Comparison of ENCODE assay signal across 16 cellular contexts in the genomic region with DNA sequence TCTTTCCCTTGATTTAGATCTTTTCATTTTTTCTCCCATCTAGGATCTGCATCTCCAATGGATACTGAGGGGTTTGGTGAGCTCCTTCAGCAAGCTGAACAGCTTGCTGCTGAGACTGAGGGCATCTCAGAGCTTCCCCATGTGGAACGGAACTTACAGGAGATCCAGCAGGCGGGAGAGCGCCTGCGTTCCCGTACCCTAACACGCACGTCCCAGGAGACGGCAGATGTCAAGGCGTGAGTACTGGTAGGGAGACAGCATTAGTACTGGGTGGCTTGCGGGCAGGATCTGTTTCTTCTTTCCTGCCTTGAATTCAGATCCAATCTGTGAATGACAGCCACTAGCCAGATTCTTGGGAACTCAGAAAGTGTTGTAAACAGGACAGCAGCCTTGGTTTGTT. TPM values are rescaled to one million over a fixed set of nuclear protein-coding genes. Genes with fewer than 3 reads are reported as not detected.
DNase-seq lines count a peak whose midpoint lies in the region; FAIRE-seq and TF ChIP-seq lines count a peak whose summit lies in the region.
"Had no signal": no experiment of that assay in that cellular context is flagged by ENCODE, and none has a peak within 500 bp of the region (broad histone marks: within the 10 kb centered on the region; RNA-seq: fewer than 3 reads in every experiment).

No MANE protein-coding gene starts in this region.

- H2BK120ac ChIP-seq in mesenchymal stem cell (ENCODE audit: low read depth, low read length), result no peak overlapping the region

- H3K9me3 ChIP-seq in HUES64 (ENCODE audit: insufficient read depth, low read depth, low read length) (no peaks in the 10 kb centered on the region), ascending aorta (no peaks in the 10 kb centered on the region), mesenchymal stem cell (ENCODE audit: control insufficient read depth, low read length) (no peaks in the 10 kb centered on the region), thyroid gland (no peaks in the 10 kb centered on the region)

- no peak overlapping the region for H4K91ac ChIP-seq in mesenchymal stem cell (ENCODE audit: low read length)

- no peak overlapping the region for H3K4me2 ChIP-seq in mesenchymal stem cell (ENCODE audit: low read length, poor library complexity, severe bottlenecking)

- H3K4ac ChIP-seq in mesenchymal stem cell (ENCODE audit: low read depth in 1 of 2, low read length in 2 of 2), result peak overlapping the region in 1 of 2 experiments; percentile 20

- DNase-seq in ascending aorta (ENCODE audit: low spot score in 2 of 2) (no peak), mesenchymal stem cell (no peak), thyroid gland (peak; percentile 54 to 56), H4 (ENCODE audit: low spot score) (no peak), GM12891 (ENCODE audit: insufficient read length, low spot score) (no peak)
- DNase-seq in stimulated activated CD4-positive, alpha-beta T cell treated with anti-CD3 and anti-CD28 coated beads, Interleukin-12 subunit alpha, Interleukin-12 subunit beta, amount 100 ng/mL, for 4 hours, result no peak
- DNase-seq: activated CD4-positive, alpha-beta T cell treated with anti-CD3 and anti-CD28 coated beads for 48 hours; activated naive CD4-positive, alpha-beta T cell treated with anti-CD3 and anti-CD28 coated beads for 36 hours; cortex of kidney; foreskin melanocyte; MM.1S; NCI-H1694; NK-92 treated with Interleukin-12 subunit alpha and Interleukin-12 subunit beta, amount 100 ng/mL, for 24 hours; stimulated activated naive CD4-positive, alpha-beta T cell treated with Interleukin-2 at 50 U/mL for 16 hours had no signal

- H3K9ac ChIP-seq in HUES64 (ENCODE audit: low read depth, low read length), result no peak overlapping the region
- no peak overlapping the region for H3K9ac ChIP-seq in mesenchymal stem cell (ENCODE audit: low read length)

- H3K4me3 ChIP-seq in HUES64 (ENCODE audit: low read length) (no peak overlapping the region), ascending aorta (no peak overlapping the region), mesenchymal stem cell (ENCODE audit: insufficient read depth in 1 of 2, low read depth in 1 of 2, low read length in 2 of 2) (no peak overlapping the region), thyroid gland (replicated peaks in 1 of 3) (no peak overlapping the region)

- intact Hi-C loops in ascending aorta (cut with DNase I) (loop anchor here (2.0 kb wide), 1 partner anchor 19 kb away; no protein-coding TSS in a partner anchor), thyroid gland (cut with DNase I) (no loop called here)

- peak overlapping the region in 1 of 2 experiments; percentile 30 for H3K14ac ChIP-seq in mesenchymal stem cell (ENCODE audit: low read length in 2 of 2)

- no peak for TF ChIP-seq CTCF in ascending aorta (IDR thresholded peaks at IDR 0.05)
- TF ChIP-seq CTCF in thyroid gland (IDR thresholded peaks at IDR 0.05), result no peak

- TF ChIP-seq POLR2A in thyroid gland (IDR thresholded peaks at IDR 0.05) (no peak), GM12891 (IDR thresholded peaks at IDR 0.05; ENCODE audit: low read depth, low read length) (no peak)

- H2AK5ac ChIP-seq in mesenchymal stem cell (ENCODE audit: low read length, severe bottlenecking), result peak overlapping the region; percentile 15

- peak overlapping the region; percentile 16 to 48 for H3K18ac ChIP-seq in mesenchymal stem cell (ENCODE audit: low read depth in 1 of 2, low read length in 2 of 2)

- H3K27ac ChIP-seq in HUES64 (ENCODE audit: low read depth, low read length), result peak overlapping the region; percentile 53
- peak overlapping the region; percentile 67 to 74 for H3K27ac ChIP-seq in ascending aorta
- H3K27ac ChIP-seq in mesenchymal stem cell (ENCODE audit: low read length, poor library complexity, severe bottlenecking), result no peak overlapping the region
- H3K27ac ChIP-seq in thyroid gland, result peak overlapping the region; percentile 81 to 94 (median 90)

- H4K8ac ChIP-seq in mesenchymal stem cell (ENCODE audit: low read length), result peak overlapping the region; percentile 5

- peaks cover 37% of the 10 kb centered on the region for H3K79me1 ChIP-seq in mesenchymal stem cell (replicated peaks; ENCODE audit: low read length, poor library complexity, severe bottlenecking)

- H2AFZ ChIP-seq in mesenchymal stem cell (ENCODE audit: low read depth, low read length), result no peak overlapping the region

- no peak overlapping the region for H3K23ac ChIP-seq in mesenchymal stem cell (ENCODE audit: low read length in 2 of 2)

- no peak for FAIRE-seq in GM12891 (lab: Jason Lieb, UNC)
- FAIRE-seq: G401.6 had no signal

- no peak overlapping the region for H2BK5ac ChIP-seq in mesenchymal stem cell (ENCODE audit: low read depth, low read length, poor library complexity, severe bottlenecking)

- 95% methylated on average over 10 of the region's 10 CpGs for WGBS in HUES64
- 87% methylated on average over 10 of the region's 10 CpGs for WGBS in mesenchymal stem cell
- WGBS in thyroid gland, 2 donors, result 54 to 55% methylated on average over 10 of the region's 10 CpGs

- H2BK15ac ChIP-seq in mesenchymal stem cell (ENCODE audit: low read depth, poor library complexity, severe bottlenecking), result no peak overlapping the region

- H3K4me1 ChIP-seq in HUES64 (ENCODE audit: insufficient read depth, low read length) (peaks cover 42% of the 10 kb centered on the region), ascending aorta (peaks cover 7 to 41% of the 10 kb centered on the region in 2 donors), mesenchymal stem cell (ENCODE audit: control insufficient read depth, insufficient read depth, low read depth, low read length) (peaks cover 5% of the 10 kb centered on the region), thyroid gland (peaks cover 71 to 82% of the 10 kb centered on the region in 2 donors)

- H3K27me3 ChIP-seq in HUES64 (ENCODE audit: insufficient read depth, low read length) (no peaks in the 10 kb centered on the region), ascending aorta (no peaks in the 10 kb centered on the region), mesenchymal stem cell (ENCODE audit: control insufficient read depth in 1 of 2, insufficient read depth in 1 of 2, low read length in 2 of 2) (no peaks in the 10 kb centered on the region), thyroid gland (no peaks in the 10 kb centered on the region)

- peaks cover 49% of the 10 kb centered on the region for H3K36me3 ChIP-seq in HUES64 (ENCODE audit: insufficient read depth, low read length)
- no peaks in the 10 kb centered on the region for H3K36me3 ChIP-seq in ascending aorta
- peaks cover 5 to 26% of the 10 kb centered on the region in 2 experiments for H3K36me3 ChIP-seq in mesenchymal stem cell (ENCODE audit: control insufficient read depth in 1 of 2, insufficient read depth in 2 of 2, low read depth in 1 of 2, low read length in 2 of 2)
- H3K36me3 ChIP-seq in thyroid gland, result no peaks in the 10 kb centered on the region

- H2BK12ac ChIP-seq in mesenchymal stem cell (ENCODE audit: low read length in 2 of 2), result peak overlapping the region; percentile 17 to 72

TF ChIP-seq in GM12891, 5 proteins besides CTCF, POLR2A, EP300 and RAD21:
- TF ChIP-seq TAF1 (IDR thresholded peaks at IDR 0.05; ENCODE audit: low read depth, low read length) (no peak), POU2F2 (IDR thresholded peaks at IDR 0.05; ENCODE audit: low read depth, low read length) (no peak), POLR2AphosphoS5 (IDR thresholded peaks at IDR 0.05; ENCODE audit: low read depth, low read length) (no peak), SPI1 (IDR thresholded peaks at IDR 0.05; ENCODE audit: low read depth, low read length) (no peak), PAX5 (IDR thresholded peaks at IDR 0.05; ENCODE audit: insufficient read depth, low read length, severe bottlenecking) (no peak)

RNA-seq across cellular contexts. Expression of gene NUP93, which starts 18.3 kb away (rescaled TPM):
- 104 TPM for polyA plus RNA-seq in HUES64 (2013, experiment 1 of 2)
- 106 TPM for polyA plus RNA-seq in HUES64 (2013, experiment 2 of 2)
- total RNA-seq in ascending aorta (419 TPM), thyroid gland (100 to 1,000 TPM in 2 of 4 donors, 10 to 100 TPM in 2; 70.1 to 150 (median 97.4) TPM)
- 39.0 TPM for polyA plus RNA-seq in mesenchymal stem cell (2013, experiment 1 of 2)
- 34.8 TPM for polyA plus RNA-seq in mesenchymal stem cell (2013, experiment 2 of 2)
- total RNA-seq in H4 (2014; rRNA removed; shearing (Covaris generic)), result 89.0 and 100 TPM in 2 replicates
- 59.1 TPM for polyA plus RNA-seq in GM12891 (2012; ENCODE audit: low read depth, missing spikeins)

Comparison
In these comparisons a context has a peak if more than half of its experiments do, and no peak if none do; other contexts are left out.
1. DNase-seq: peak in thyroid gland (2 of 2); none in ascending aorta (0 of 2), mesenchymal stem cell (single experiment), stimulated activated CD4-positive, alpha-beta T cell treated with anti-CD3 and anti-CD28 coated beads, Interleukin-12 subunit alpha, Interleukin-12 subunit beta, amount 100 ng/mL, for 4 hours (single experiment), H4 (single experiment) and GM12891 (single experiment).